In genomic region chr12:77485961-77486579, GRCh38 we compare ENCODE assay signal across 2 cellular contexts.
TF ChIP-seq lines count a peak whose summit lies in the region.

No MANE protein-coding gene starts in this region.

TF ChIP-seq in GM23338, 12 proteins besides CTCF, POLR2A, EP300 and RAD21 (continued from another document):
- TF ChIP-seq REST (IDR thresholded peaks at IDR 0.05; ENCODE audit: unreplicated experiment): no peak
- no peak for TF ChIP-seq ETS1 (IDR thresholded peaks at IDR 0.05)
- no peak for TF ChIP-seq ZNF462 (CRISPR knock-in tag; IDR thresholded peaks at IDR 0.05)
- TF ChIP-seq ZNF331 (CRISPR knock-in tag; IDR thresholded peaks at IDR 0.05; ENCODE audit: low read depth): no peak
- no peak for TF ChIP-seq NANOG (IDR thresholded peaks at IDR 0.05; ENCODE audit: borderline replicate concordance)
- no peak for TF ChIP-seq JUNB (IDR thresholded peaks at IDR 0.05; ENCODE audit: unreplicated experiment)
- no peak for TF ChIP-seq ZNF114 (CRISPR knock-in tag; IDR thresholded peaks at IDR 0.05)

TF ChIP-seq in WTC11, 78 proteins besides CTCF, POLR2A, EP300 and RAD21 (continued from another document):
- TF ChIP-seq ZNF532 (CRISPR knock-in tag; IDR thresholded peaks at IDR 0.05; ENCODE audit: borderline replicate concordance) (no peak), TP53 (CRISPR knock-in tag; IDR thresholded peaks at IDR 0.05) (no peak), ZNF263 (CRISPR knock-in tag; IDR thresholded peaks at IDR 0.05; ENCODE audit: low read depth) (no peak), ZNF219 (CRISPR knock-in tag; IDR thresholded peaks at IDR 0.05; ENCODE audit: borderline replicate concordance) (no peak), GTF2I (CRISPR knock-in tag; conservative IDR thresholded peaks at IDR 0.05) (no peak)
- TF ChIP-seq, protein P1, sequence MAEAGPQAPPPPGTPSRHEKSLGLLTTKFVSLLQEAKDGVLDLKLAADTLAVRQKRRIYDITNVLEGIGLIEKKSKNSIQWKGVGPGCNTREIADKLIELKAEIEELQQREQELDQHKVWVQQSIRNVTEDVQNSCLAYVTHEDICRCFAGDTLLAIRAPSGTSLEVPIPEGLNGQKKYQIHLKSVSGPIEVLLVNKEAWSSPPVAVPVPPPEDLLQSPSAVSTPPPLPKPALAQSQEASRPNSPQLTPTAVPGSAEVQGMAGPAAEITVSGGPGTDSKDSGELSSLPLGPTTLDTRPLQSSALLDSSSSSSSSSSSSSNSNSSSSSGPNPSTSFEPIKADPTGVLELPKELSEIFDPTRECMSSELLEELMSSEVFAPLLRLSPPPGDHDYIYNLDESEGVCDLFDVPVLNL (CRISPR knock-in tag; IDR thresholded peaks at IDR 0.05; ENCODE audit: borderline replicate concordance, low read depth): no peak
